In genomic region chr9:113682297-113682771, GRCh38 we compare ENCODE assay signal across 8 cellular contexts.
DNase-seq lines count a peak whose midpoint lies in the region; ATAC-seq, FAIRE-seq and TF ChIP-seq lines count a peak whose summit lies in the region.

No MANE protein-coding gene starts in this region.

- peak; percentile 88 for TF ChIP-seq CTCF in activated CD8-positive, alpha-beta T cell treated with anti-CD3 and anti-CD28 coated beads for 36 hours (IDR thresholded peaks at IDR 0.05)
- TF ChIP-seq CTCF in esophagus squamous epithelium (IDR thresholded peaks at IDR 0.05) (peak; percentile 73 to 88 (median 88)), thyroid gland (IDR thresholded peaks at IDR 0.05) (peak; percentile 67 to 91 (median 86))

- H3K4me1 ChIP-seq in esophagus squamous epithelium (peaks cover 0 to 13% (median 3%) of the 10 kb centered on the region in 3 donors), thyroid gland (no peaks in the 10 kb centered on the region)

- DNase-seq in ACHN (peak; percentile 59), GM12892 (ENCODE audit: insufficient read length) (no peak), NCI-H2227 (lab: John Stamatoyannopoulos, UW; ENCODE audit: unreplicated experiment) (peak; percentile 51), esophagus squamous epithelium (lab: John Stamatoyannopoulos, UW) (no peak), mucosa of gallbladder (ENCODE audit: low spot score) (peak; percentile 77), thyroid gland (peak; percentile 77 to 83)
- DNase-seq in activated CD8-positive, alpha-beta T cell treated with anti-CD3 and anti-CD28 coated beads for 36 hours = peak; percentile 69

- H3K4me3 Mint-ChIP-seq in activated CD8-positive, alpha-beta T cell treated with anti-CD3 and anti-CD28 coated beads for 36 hours = no peak overlapping the region

- POLR2A ChIA-PET in activated CD8-positive, alpha-beta T cell treated with anti-CD3 and anti-CD28 coated beads for 36 hours (lab: Charles Lee) = no interaction called here

- in situ Hi-C loops in ACHN (cut with HindIII; ENCODE audit: low pct_ligation_motif_present, low pct_unique_long_range_greater_than_20kb, low sequenced_read_pairs) = no loop called here

- no peak overlapping the region for H3K27ac Mint-ChIP-seq in activated CD8-positive, alpha-beta T cell treated with anti-CD3 and anti-CD28 coated beads for 36 hours

- H3K36me3 ChIP-seq in esophagus squamous epithelium = no peaks in the 10 kb centered on the region
- no peaks in the 10 kb centered on the region for H3K36me3 ChIP-seq in thyroid gland

- WGBS in esophagus squamous epithelium, 2 donors = 3 to 5% methylated on average over 6 to 8 of the region's 9 CpGs
- 19 to 21% methylated on average over 7 to 9 of the region's 9 CpGs for WGBS in thyroid gland, 2 donors

- FAIRE-seq in GM12892 (lab: Jason Lieb, UNC) = peak; percentile 70

- H3K27me3 Mint-ChIP-seq in activated CD8-positive, alpha-beta T cell treated with anti-CD3 and anti-CD28 coated beads for 36 hours = peaks cover 61% of the 10 kb centered on the region

- peaks cover 1% of the 10 kb centered on the region for H3K4me1 Mint-ChIP-seq in activated CD8-positive, alpha-beta T cell treated with anti-CD3 and anti-CD28 coated beads for 36 hours (ENCODE audit: low read depth)

- H3K9me3 Mint-ChIP-seq in activated CD8-positive, alpha-beta T cell treated with anti-CD3 and anti-CD28 coated beads for 36 hours = no peaks in the 10 kb centered on the region

- H3K27ac ChIP-seq in esophagus squamous epithelium (no peak overlapping the region), thyroid gland (no peak overlapping the region)

- no peaks in the 10 kb centered on the region for H3K36me3 Mint-ChIP-seq in activated CD8-positive, alpha-beta T cell treated with anti-CD3 and anti-CD28 coated beads for 36 hours (ENCODE audit: low read depth)

- intact Hi-C loops in activated CD8-positive, alpha-beta T cell treated with anti-CD3 and anti-CD28 coated beads for 36 hours (cut with micrococcal nuclease) = no loop called here
- intact Hi-C loops in esophagus squamous epithelium (cut with DNase I) (no loop called here), thyroid gland (cut with DNase I) (no loop called here)

- CTCF ChIA-PET in activated CD8-positive, alpha-beta T cell treated with anti-CD3 and anti-CD28 coated beads for 36 hours (lab: Charles Lee) = interaction anchor here (0.6 to 3.0 kb wide), 15 partner anchors 9 to 196 kb away, joined by 3 to 25 read pairs (median 4); no protein-coding TSS in a partner anchor

- no peaks in the 10 kb centered on the region for H3K9me3 ChIP-seq in esophagus squamous epithelium
- no peaks in the 10 kb centered on the region for H3K9me3 ChIP-seq in thyroid gland

- TF ChIP-seq POLR2A in GM12892 (IDR thresholded peaks at IDR 0.05; ENCODE audit: low read depth, low read length) (no peak), esophagus squamous epithelium (IDR thresholded peaks at IDR 0.05) (no peak), thyroid gland (IDR thresholded peaks at IDR 0.05) (no peak)

- H3K4me3 ChIP-seq in esophagus squamous epithelium (no peak overlapping the region), thyroid gland (replicated peaks in 1 of 3) (no peak overlapping the region)

- H3K27me3 ChIP-seq in esophagus squamous epithelium (peaks cover 0 to 27% (median 0%) of the 10 kb centered on the region in 4 donors), thyroid gland (no peaks in the 10 kb centered on the region)

- no peak for ATAC-seq in activated CD8-positive, alpha-beta T cell treated with anti-CD3 and anti-CD28 coated beads for 36 hours
- ATAC-seq in GM21737 (IDR thresholded peaks at IDR 0.05; ENCODE audit: unreplicated experiment) = no peak

Comparison
In these comparisons a context has a peak if more than half of its experiments do, and no peak if none do; other contexts are left out.
1. DNase-seq: peak in ACHN (single experiment), NCI-H2227 (single experiment), activated CD8-positive, alpha-beta T cell treated with anti-CD3 and anti-CD28 coated beads for 36 hours (single experiment), mucosa of gallbladder (single experiment) and thyroid gland (2 of 2); none in GM12892 (single experiment) and esophagus squamous epithelium (single experiment).
2. Peak in every context shown above with its lines, with median percentiles within 50 percentile points of each other: CTCF ChIP-seq.